Comparison of ENCODE assay signal across 37 cellular contexts in the genomic region with DNA sequence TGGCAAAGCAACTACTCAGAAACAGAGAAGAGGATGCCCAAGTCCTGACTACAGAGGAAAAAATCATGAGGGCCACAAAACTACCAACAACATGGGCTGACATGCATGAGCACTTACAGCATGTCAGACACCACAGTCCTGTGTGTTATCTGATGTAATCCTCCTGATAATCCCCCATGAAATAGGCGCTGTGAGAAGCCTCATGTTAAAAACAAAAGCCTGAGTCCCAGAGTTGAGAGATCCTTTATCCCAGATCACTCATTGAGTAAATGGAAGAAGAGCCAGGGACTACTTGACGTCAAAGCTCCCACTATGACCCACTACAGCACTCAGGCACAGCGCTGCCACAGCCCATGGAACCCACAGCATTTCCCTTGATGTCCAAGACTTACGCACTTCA. TPM values are rescaled to one million over a fixed set of nuclear protein-coding genes. Genes with fewer than 3 reads are reported as not detected.
"Had no signal": no experiment of that assay in that cellular context is flagged by ENCODE, and none has a peak within 500 bp of the region (broad histone marks: within the 10 kb centered on the region; RNA-seq: fewer than 3 reads in every experiment).

No MANE protein-coding gene starts in this region.

- H3K27me3 Mint-ChIP-seq: brain; dendritic cell treated with granulocyte-macrophage colony-stimulating factor and Interleukin-4, amounts not matched to agents 40 ng/mL and 50 ng/mL, for 4 days had no signal

- H3K9me3 ChIP-seq: adrenal gland, breast epithelium, colonic mucosa, esophagus squamous epithelium had no signal

- ATAC-seq: activated CD4-positive, alpha-beta T cell treated with anti-CD3 and anti-CD28 coated beads for 36 hours; activated CD8-positive, alpha-beta T cell treated with anti-CD3 and anti-CD28 coated beads for 36 hours; activated naive CD8-positive, alpha-beta T cell treated with anti-CD3 and anti-CD28 coated beads, Interleukin-2, amount 50 U/mL, for 24 hours; activated T-cell treated with anti-CD3 and anti-CD28 coated beads, Interleukin-2, amount 50 U/mL, for 4 hours; gastroesophageal sphincter; heart right ventricle; T-helper 17 cell had no signal

- H3K27ac Mint-ChIP-seq: activated CD4-positive, alpha-beta T cell treated with anti-CD3 and anti-CD28 coated beads for 36 hours; activated CD4-positive, alpha-beta T cell treated with anti-CD3 and anti-CD28 coated beads, Interleukin-2, amount 10 ng/mL, durations not matched to agents 7 days and 5 days; activated CD8-positive, alpha-beta T cell treated with anti-CD3 and anti-CD28 coated beads for 36 hours; activated naive CD4-positive, alpha-beta T cell treated with anti-CD3 and anti-CD28 coated beads for 36 hours; activated naive CD4-positive, alpha-beta T cell treated with anti-CD3 and anti-CD28 coated beads, Interleukin-2, amount 50 U/mL, for 24 hours; activated naive CD8-positive, alpha-beta T cell treated with anti-CD3 and anti-CD28 coated beads for 36 hours; activated naive CD8-positive, alpha-beta T cell treated with anti-CD3 and anti-CD28 coated beads, Interleukin-2, amount 50 U/mL, for 24 hours; activated T-helper 1 cell treated with anti-CD3 and anti-CD28 coated beads, Interleukin-12 subunit alpha, Interleukin-12 subunit beta, Interleukin-2, Interleukin-4 antibody, amounts not matched to agents 30 ng/mL and 10 ng/mL and 1 ng/mL, durations not matched to agents 14 hours and 24 hours and 36 hours; activated T-helper 2 cell treated with anti-CD3 and anti-CD28 coated beads, Interferon-gamma antibody, Interleukin-2, Interleukin-4, amounts not matched to agents 10 μg/mL and 5 μg/mL and 100 μg/mL, durations not matched to agents 14 hours and 24 hours and 36 hours; brain; dendritic cell treated with granulocyte-macrophage colony-stimulating factor and Interleukin-4, amounts not matched to agents 40 ng/mL and 50 ng/mL, for 4 days; endodermal cell; T-helper 17 cell; T-helper 2 cell treated with Interferon-gamma antibody and Interleukin-4, amounts not matched to agents 5 μg/mL and 100 μg/mL, for 36 hours had no signal

- H3K4me3 Mint-ChIP-seq: activated CD4-positive, alpha-beta T cell treated with anti-CD3 and anti-CD28 coated beads for 36 hours; activated CD4-positive, alpha-beta T cell treated with anti-CD3 and anti-CD28 coated beads, Interleukin-2, amount 10 ng/mL, durations not matched to agents 7 days and 5 days; activated CD8-positive, alpha-beta T cell treated with anti-CD3 and anti-CD28 coated beads for 36 hours; activated naive CD4-positive, alpha-beta T cell treated with anti-CD3 and anti-CD28 coated beads for 36 hours; activated naive CD4-positive, alpha-beta T cell treated with anti-CD3 and anti-CD28 coated beads, Interleukin-2, amount 50 U/mL, for 24 hours; activated naive CD8-positive, alpha-beta T cell treated with anti-CD3 and anti-CD28 coated beads for 36 hours; activated naive CD8-positive, alpha-beta T cell treated with anti-CD3 and anti-CD28 coated beads, Interleukin-2, amount 50 U/mL, for 24 hours; activated T-cell treated with anti-CD3 and anti-CD28 coated beads, Interleukin-2, amount 50 U/mL, for 4 hours; activated T-helper 1 cell treated with anti-CD3 and anti-CD28 coated beads, Interleukin-12 subunit alpha, Interleukin-12 subunit beta, Interleukin-2, Interleukin-4 antibody, amounts not matched to agents 30 ng/mL and 10 ng/mL and 1 ng/mL, durations not matched to agents 14 hours and 24 hours and 36 hours; brain; dendritic cell treated with granulocyte-macrophage colony-stimulating factor and Interleukin-4, amounts not matched to agents 40 ng/mL and 50 ng/mL, for 4 days; endodermal cell; T-helper 17 cell; T-helper 2 cell treated with Interferon-gamma antibody and Interleukin-4, amounts not matched to agents 5 μg/mL and 100 μg/mL, for 36 hours had no signal

- H2AFZ ChIP-seq: hepatocyte had no signal

- DNase-seq: activated CD4-positive, alpha-beta T cell treated with anti-CD3 and anti-CD28 coated beads for 36 hours; activated CD4-positive, alpha-beta T cell treated with anti-CD3 and anti-CD28 coated beads, Interleukin-2, amount 10 ng/mL, durations not matched to agents 7 days and 5 days; activated CD4-positive, alpha-beta T cell treated with anti-CD3 and anti-CD28 coated beads, Interleukin-2, amount 50 U/mL, for 4 hours; activated CD4-positive, CD25-positive, alpha-beta regulatory T cell; activated CD4-positive, CD25-positive, alpha-beta regulatory T cell treated with anti-CD3 and anti-CD28 coated beads, Interleukin-2, amount 50 U/mL, for 72 hours; activated CD8-positive, alpha-beta memory T cell treated with anti-CD3 and anti-CD28 coated beads for 24 hours; activated CD8-positive, alpha-beta T cell treated with anti-CD3 and anti-CD28 coated beads for 36 hours; activated effector memory CD4-positive, alpha-beta T cell treated with anti-CD3 and anti-CD28 coated beads, Interleukin-2, amount 50 U/mL, for 16 hours; activated naive CD4-positive, alpha-beta T cell treated with anti-CD3 and anti-CD28 coated beads for 36 hours; activated naive CD8-positive, alpha-beta T cell treated with anti-CD3 and anti-CD28 coated beads for 36 hours; activated naive CD8-positive, alpha-beta T cell treated with anti-CD3 and anti-CD28 coated beads, Interleukin-2, amount 50 U/mL, for 24 hours; activated T-cell treated with anti-CD3 and anti-CD28 coated beads, Interleukin-2, amount 50 U/mL, for 4 hours; adrenal gland; amygdala; aorta; central memory CD4-positive, alpha-beta T cell; cerebellar nuclear complex; colonic mucosa; dorsolateral prefrontal cortex; effector memory CD4-positive, alpha-beta T cell; endodermal cell; esophagus squamous epithelium; foreskin melanocyte; heart right ventricle; T-helper 1 cell; T-helper 17 cell; T1000 had no signal

- H3K9me3 Mint-ChIP-seq: activated CD4-positive, alpha-beta T cell treated with anti-CD3 and anti-CD28 coated beads, Interleukin-2, amount 10 ng/mL, durations not matched to agents 7 days and 5 days; activated CD8-positive, alpha-beta T cell treated with anti-CD3 and anti-CD28 coated beads for 36 hours; activated naive CD4-positive, alpha-beta T cell treated with anti-CD3 and anti-CD28 coated beads, Interleukin-2, amount 50 U/mL, for 24 hours; activated naive CD8-positive, alpha-beta T cell treated with anti-CD3 and anti-CD28 coated beads for 36 hours; activated naive CD8-positive, alpha-beta T cell treated with anti-CD3 and anti-CD28 coated beads, Interleukin-2, amount 50 U/mL, for 24 hours; activated T-cell treated with anti-CD3 and anti-CD28 coated beads, Interleukin-2, amount 50 U/mL, for 4 hours; activated T-helper 1 cell treated with anti-CD3 and anti-CD28 coated beads, Interleukin-12 subunit alpha, Interleukin-12 subunit beta, Interleukin-2, Interleukin-4 antibody, amounts not matched to agents 30 ng/mL and 10 ng/mL and 1 ng/mL, durations not matched to agents 14 hours and 24 hours and 36 hours; activated T-helper 2 cell treated with anti-CD3 and anti-CD28 coated beads, Interferon-gamma antibody, Interleukin-2, Interleukin-4, amounts not matched to agents 10 μg/mL and 5 μg/mL and 100 μg/mL, durations not matched to agents 14 hours and 24 hours and 36 hours; dendritic cell treated with granulocyte-macrophage colony-stimulating factor and Interleukin-4, amounts not matched to agents 40 ng/mL and 50 ng/mL, for 4 days; endodermal cell; T-helper 2 cell treated with Interferon-gamma antibody and Interleukin-4, amounts not matched to agents 5 μg/mL and 100 μg/mL, for 36 hours had no signal

- H3K36me3 ChIP-seq: adrenal gland, breast epithelium, cardiac muscle cell, colonic mucosa, esophagus squamous epithelium, gastroesophageal sphincter, heart right ventricle had no signal

- H3K27me3 ChIP-seq: adrenal gland, breast epithelium, colonic mucosa had no signal

- H3K79me2 ChIP-seq: hepatocyte had no signal

- H3K4me2 ChIP-seq: hepatocyte had no signal

- H3K4me1 Mint-ChIP-seq: activated CD4-positive, alpha-beta T cell treated with anti-CD3 and anti-CD28 coated beads for 36 hours; activated CD4-positive, alpha-beta T cell treated with anti-CD3 and anti-CD28 coated beads, Interleukin-2, amount 10 ng/mL, durations not matched to agents 7 days and 5 days; activated naive CD4-positive, alpha-beta T cell treated with anti-CD3 and anti-CD28 coated beads, Interleukin-2, amount 50 U/mL, for 24 hours; activated naive CD8-positive, alpha-beta T cell treated with anti-CD3 and anti-CD28 coated beads for 36 hours; activated naive CD8-positive, alpha-beta T cell treated with anti-CD3 and anti-CD28 coated beads, Interleukin-2, amount 50 U/mL, for 24 hours; brain; endodermal cell; T-helper 17 cell had no signal

- H3K27ac ChIP-seq: adrenal gland, breast epithelium, cardiac muscle cell, colonic mucosa, dorsolateral prefrontal cortex, esophagus squamous epithelium, gastroesophageal sphincter, heart right ventricle, hepatocyte had no signal

- H3K36me3 Mint-ChIP-seq: activated naive CD4-positive, alpha-beta T cell treated with anti-CD3 and anti-CD28 coated beads, Interleukin-2, amount 50 U/mL, for 24 hours; activated naive CD8-positive, alpha-beta T cell treated with anti-CD3 and anti-CD28 coated beads for 36 hours; brain had no signal

- H3K4me3 ChIP-seq: adrenal gland, breast epithelium, cardiac muscle cell, colonic mucosa, dorsolateral prefrontal cortex, esophagus squamous epithelium, gastroesophageal sphincter, heart right ventricle, hepatocyte had no signal

- H3K4me1 ChIP-seq: adrenal gland, breast epithelium, colonic mucosa, esophagus squamous epithelium, gastroesophageal sphincter, heart right ventricle had no signal

RNA-seq across cellular contexts. Expression of a gene that starts 7.2 kb away (rescaled TPM):
- total RNA-seq: activated CD4-positive, alpha-beta T cell treated with anti-CD3 and anti-CD28 coated beads for 36 hours; activated CD8-positive, alpha-beta T cell treated with anti-CD3 and anti-CD28 coated beads for 36 hours; activated T-cell treated with anti-CD3 and anti-CD28 coated beads, Interleukin-2, amount 50 U/mL, for 4 hours; activated T-helper 1 cell treated with anti-CD3 and anti-CD28 coated beads, Interleukin-12 subunit alpha, Interleukin-12 subunit beta, Interleukin-2, Interleukin-4 antibody, amounts not matched to agents 30 ng/mL and 10 ng/mL and 1 ng/mL, durations not matched to agents 14 hours and 24 hours and 36 hours; activated T-helper 2 cell treated with anti-CD3 and anti-CD28 coated beads, Interferon-gamma antibody, Interleukin-2, Interleukin-4, amounts not matched to agents 10 μg/mL and 5 μg/mL and 100 μg/mL, durations not matched to agents 14 hours and 24 hours and 36 hours; T-helper 17 cell had no signal
